In the genomic region with DNA sequence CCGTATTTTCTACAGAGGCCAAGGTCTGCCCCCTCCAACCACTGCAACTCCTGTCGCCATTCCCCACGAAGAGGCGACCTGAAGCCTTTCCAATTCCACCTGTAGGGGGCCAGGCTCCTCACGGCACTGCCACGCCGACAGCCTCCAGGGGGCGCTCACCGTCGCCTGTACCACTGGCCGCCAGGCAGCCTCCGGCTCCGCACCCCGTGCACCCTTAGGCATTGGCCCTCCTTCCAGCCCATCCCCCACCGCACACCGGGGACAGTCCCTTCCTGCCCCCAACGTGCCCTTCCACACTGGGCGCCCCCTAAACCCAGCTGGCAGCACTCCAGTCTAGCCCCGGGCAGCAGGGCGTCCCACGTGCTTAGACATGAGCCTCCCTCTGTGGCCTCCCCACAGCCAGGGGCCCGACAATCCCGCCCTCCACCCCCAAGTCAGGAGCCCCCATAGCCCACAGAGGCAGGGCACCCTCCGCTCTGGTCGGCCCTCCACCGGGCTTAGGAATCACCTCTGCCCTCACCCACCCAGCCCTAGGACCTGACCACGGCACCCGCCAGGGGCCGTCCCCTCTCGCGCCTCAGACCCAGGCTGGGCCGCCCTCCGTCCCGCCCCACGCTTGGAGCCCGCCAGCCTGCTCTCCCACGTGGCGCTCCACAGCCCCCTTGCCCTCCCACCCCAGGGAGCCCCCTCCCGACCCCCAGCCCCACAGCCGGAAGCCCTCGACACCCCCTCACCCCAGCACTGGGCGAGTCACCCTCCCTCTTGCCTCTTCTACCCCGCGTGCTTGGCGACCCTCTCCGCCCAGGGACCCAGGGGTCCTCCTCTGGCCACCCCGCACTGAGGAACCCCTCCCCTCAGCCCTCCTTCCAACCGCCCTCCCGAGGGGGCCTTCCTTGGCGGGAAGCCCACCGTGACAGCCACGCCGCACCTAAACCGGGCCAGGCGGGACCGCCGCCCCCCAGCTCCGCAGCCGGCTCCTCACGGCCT, we compare ENCODE assay signal across 7 cellular contexts. TPM values are rescaled to one million over a fixed set of nuclear protein-coding genes. Genes with fewer than 3 reads are reported as not detected.
DNase-seq lines count a peak whose midpoint lies in the region; ATAC-seq and TF ChIP-seq lines count a peak whose summit lies in the region.

No MANE protein-coding gene starts in this region.

- H3K9me2 ChIP-seq in Loucy (replicated peaks; ENCODE audit: low read depth, low read length): no peaks in the 10 kb centered on the region

- peak; percentile 77 for TF ChIP-seq CTCF in Loucy (conservative IDR thresholded peaks at IDR 0.05; ENCODE audit: low read length)
- TF ChIP-seq CTCF in epithelial cell of proximal tubule (conservative IDR thresholded peaks at IDR 0.05; ENCODE audit: low read depth, low read length): peak; percentile 92
- peak; percentile 43 for TF ChIP-seq CTCF in psoas muscle (IDR thresholded peaks at IDR 0.05)

- H2AFZ ChIP-seq in Loucy (ENCODE audit: low read length): no peak overlapping the region

- H3K27me3 ChIP-seq in Loucy (ENCODE audit: insufficient read depth, low read length, poor library complexity, severe bottlenecking) (no peaks in the 10 kb centered on the region), psoas muscle (ENCODE audit: insufficient read depth in 3 of 3, low read length in 2 of 3) (peaks cover 0 to 15% (median 0%) of the 10 kb centered on the region in 3 donors)

- no peak overlapping the region for H3K4me2 ChIP-seq in Loucy (ENCODE audit: low read depth, low read length, poor library complexity, severe bottlenecking)

- no peak overlapping the region for H3K9ac ChIP-seq in Loucy (ENCODE audit: low read depth, low read length, poor library complexity, severe bottlenecking)

- H3K9me3 ChIP-seq in Loucy (ENCODE audit: insufficient read depth, low read depth, low read length): no peaks in the 10 kb centered on the region
- H3K9me3 ChIP-seq in psoas muscle: no peaks in the 10 kb centered on the region

- WGBS in psoas muscle, 3 donors: 74 to 81% (median 77%) methylated on average over 18 to 59 of the region's 60 CpGs

- intact Hi-C loops in psoas muscle (cut with DNase I): no loop called here

- H3K36me3 ChIP-seq in Loucy (ENCODE audit: insufficient read depth, low read length) (no peaks in the 10 kb centered on the region), psoas muscle (ENCODE audit: insufficient read depth in 1 of 2, low read depth in 1 of 2) (no peaks in the 10 kb centered on the region)

- H4K20me1 ChIP-seq in Loucy (ENCODE audit: insufficient read depth, low read length, poor library complexity, severe bottlenecking): no peaks in the 10 kb centered on the region

- H3K4me3 ChIP-seq in Loucy (ENCODE audit: low read length, poor library complexity, severe bottlenecking) (no peak overlapping the region), epithelial cell of proximal tubule (ENCODE audit: low read depth, low read length) (no peak overlapping the region), psoas muscle (no peak overlapping the region)

- peak; percentile 48 for DNase-seq in activated CD4-positive, alpha-beta T cell treated with anti-CD3 and anti-CD28 coated beads, Interleukin-2, amount 50 U/mL, for 1 hour
- DNase-seq in epithelial cell of proximal tubule (ENCODE audit: low read depth): no peak
- peak in 1 of 2 donors; percentile 47 for DNase-seq in psoas muscle
- no peak for DNase-seq in NCI-H2029 (lab: John Stamatoyannopoulos, UW)
- DNase-seq in caudate nucleus (lab: John Stamatoyannopoulos, UW): no peak

- no peaks in the 10 kb centered on the region for H3F3A ChIP-seq in Loucy (ENCODE audit: low read depth)

- H3K79me2 ChIP-seq in Loucy (ENCODE audit: insufficient read depth, low read length): no peaks in the 10 kb centered on the region

- H3K27ac ChIP-seq in psoas muscle (no peak overlapping the region), caudate nucleus (ENCODE audit: low read depth, low read length) (no peak overlapping the region)

- no peaks in the 10 kb centered on the region for H3K4me1 ChIP-seq in Loucy (ENCODE audit: insufficient read depth, low read length, poor library complexity, severe bottlenecking)
- no peaks in the 10 kb centered on the region for H3K4me1 ChIP-seq in psoas muscle

- peak; percentile 38 for ATAC-seq in GM18519 (IDR thresholded peaks at IDR 0.05; ENCODE audit: low FRiP score, unreplicated experiment)
- no peak for ATAC-seq in psoas muscle

RNA-seq across cellular contexts. Expression of a gene that starts 0.7 kb away (rescaled TPM):
- total RNA-seq in epithelial cell of proximal tubule (not detected in 2 replicates), psoas muscle (not detected)
- not detected for polyA plus RNA-seq in psoas muscle

RNA-seq across cellular contexts. Expression of a gene that starts 10.8 kb away (rescaled TPM):
- total RNA-seq in epithelial cell of proximal tubule (0.06 and 0.14 TPM in 2 replicates), psoas muscle (under 1 TPM; 0.30 to 0.50 (median 0.36) TPM)
- polyA plus RNA-seq in psoas muscle: under 1 TPM; 0.10 to 0.16 (median 0.16) TPM

RNA-seq across cellular contexts. Expression of a gene that starts 45.4 kb away (rescaled TPM):
- total RNA-seq in epithelial cell of proximal tubule (not detected in 2 replicates), psoas muscle (under 1 TPM in 3 of 4 donors, not detected in 1; 0.25 to 0.56 (median 0.42) TPM)
- polyA plus RNA-seq in psoas muscle: under 1 TPM in 2 of 3 donors, not detected in 1; 0.10 to 0.27 TPM
